ENCODE assay signal across 8 cellular contexts in genomic region chr5:74766887-74767578, GRCh38. TPM values are rescaled to one million over a fixed set of nuclear protein-coding genes. Genes with fewer than 3 reads are reported as not detected.
DNase-seq lines count a peak whose midpoint lies in the region; ATAC-seq and TF ChIP-seq lines count a peak whose summit lies in the region.

A gene with protein sequence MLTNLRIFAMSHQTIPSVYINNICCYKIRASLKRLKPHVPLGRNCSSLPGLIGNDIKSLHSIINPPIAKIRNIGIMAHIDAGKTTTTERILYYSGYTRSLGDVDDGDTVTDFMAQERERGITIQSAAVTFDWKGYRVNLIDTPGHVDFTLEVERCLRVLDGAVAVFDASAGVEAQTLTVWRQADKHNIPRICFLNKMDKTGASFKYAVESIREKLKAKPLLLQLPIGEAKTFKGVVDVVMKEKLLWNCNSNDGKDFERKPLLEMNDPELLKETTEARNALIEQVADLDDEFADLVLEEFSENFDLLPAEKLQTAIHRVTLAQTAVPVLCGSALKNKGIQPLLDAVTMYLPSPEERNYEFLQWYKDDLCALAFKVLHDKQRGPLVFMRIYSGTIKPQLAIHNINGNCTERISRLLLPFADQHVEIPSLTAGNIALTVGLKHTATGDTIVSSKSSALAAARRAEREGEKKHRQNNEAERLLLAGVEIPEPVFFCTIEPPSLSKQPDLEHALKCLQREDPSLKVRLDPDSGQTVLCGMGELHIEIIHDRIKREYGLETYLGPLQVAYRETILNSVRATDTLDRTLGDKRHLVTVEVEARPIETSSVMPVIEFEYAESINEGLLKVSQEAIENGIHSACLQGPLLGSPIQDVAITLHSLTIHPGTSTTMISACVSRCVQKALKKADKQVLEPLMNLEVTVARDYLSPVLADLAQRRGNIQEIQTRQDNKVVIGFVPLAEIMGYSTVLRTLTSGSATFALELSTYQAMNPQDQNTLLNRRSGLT (minus strand): TSS chr5:74767117. CDS start chr5:74763742, 3,375 bp downstream.
Gene NSA2 (plus strand): TSS chr5:74767249. CDS start chr5:74767361, 112 bp downstream.

- H3K23ac ChIP-seq in trophoblast cell (ENCODE audit: low read length): no peak within 1 kb of the TSS

- WGBS in trophoblast cell (ENCODE audit: extremely low coverage, insufficient coverage, insufficient read length): no CpG with 5 or more reads among the region's 50 CpGs
- 1% methylated on average over 43 of the region's 50 CpGs; no CpG with 5 or more reads in 1 of the 2 donors for WGBS in transverse colon (ENCODE audit: low coverage in 1 of 2), 2 donors

- peaks cover 33% of the 10 kb centered on the region for H3K4me1 ChIP-seq in adipocyte (ENCODE audit: control insufficient read depth, insufficient read depth, low read length)
- H3K4me1 ChIP-seq in cardiac muscle cell (ENCODE audit: low read depth): peaks cover 10% of the 10 kb centered on the region
- H3K4me1 ChIP-seq in trophoblast cell (ENCODE audit: control insufficient read depth in 1 of 2, insufficient read depth in 2 of 2, low read length in 2 of 2): peaks cover 5 to 8% of the 10 kb centered on the region in 2 experiments
- peaks cover 18 to 33% (median 23%) of the 10 kb centered on the region in 4 donors for H3K4me1 ChIP-seq in transverse colon

- TF ChIP-seq CTCF in GM12865 (IDR thresholded peaks at IDR 0.05; ENCODE audit: insufficient read depth, low read depth, low read length, missing control alignments) (no peak), cardiac muscle cell (IDR thresholded peaks at IDR 0.05; ENCODE audit: low read depth, low read length) (no peak), transverse colon (IDR thresholded peaks at IDR 0.05) (peak in 1 of 5 experiments; percentile 11)

- peak within 1 kb of the TSS; percentile 92 for H3K14ac ChIP-seq in trophoblast cell (ENCODE audit: low read length)

- peak within 1 kb of the TSS; percentile 85 for H4K91ac ChIP-seq in trophoblast cell (ENCODE audit: low read depth, low read length)

- in situ Hi-C loops in transverse colon (cut with MboI; ENCODE audit: low pct_ligation_motif_present in 1 of 4, low pct_unique_long_range_greater_than_20kb in 1 of 4, low sequenced_read_pairs in 3 of 4): no loop called here

- H4K8ac ChIP-seq in trophoblast cell (ENCODE audit: low read depth, low read length): peak within 1 kb of the TSS; percentile 99

- peak within 1 kb of the TSS; percentile 93 for H3K4ac ChIP-seq in trophoblast cell (ENCODE audit: low read depth, low read length)

- H3K4me2 ChIP-seq in trophoblast cell (ENCODE audit: low read length): peak within 1 kb of the TSS; percentile 89

- peaks cover 6% of the 10 kb centered on the region for H3K79me1 ChIP-seq in trophoblast cell (ENCODE audit: low read length)

- peak; percentile 40 for TF ChIP-seq POLR2A in transverse colon (IDR thresholded peaks at IDR 0.05)

- peak within 1 kb of the TSS; percentile 71 for H2BK5ac ChIP-seq in trophoblast cell (ENCODE audit: low read depth, low read length, poor library complexity)

- H3K4me3 ChIP-seq in GM12865 (ENCODE audit: low read depth, low read length) (peak within 1 kb of the TSS; percentile 94), adipocyte (ENCODE audit: low read length) (peak within 1 kb of the TSS; percentile 98), cardiac muscle cell (peak within 1 kb of the TSS; percentile 82), trophoblast cell (ENCODE audit: low read depth, low read length) (peak within 1 kb of the TSS; percentile 98), transverse colon (peak within 1 kb of the TSS; percentile 71 to 93 (median 84))

- H2BK12ac ChIP-seq in trophoblast cell (ENCODE audit: low read length): no peak within 1 kb of the TSS

- H3K27me3 ChIP-seq in adipocyte (replicated peaks; ENCODE audit: control insufficient read depth, insufficient read depth, low read length): no peaks in the 10 kb centered on the region
- no peaks in the 10 kb centered on the region for H3K27me3 ChIP-seq in cardiac muscle cell
- H3K27me3 ChIP-seq in trophoblast cell (ENCODE audit: insufficient read depth, low read length): no peaks in the 10 kb centered on the region
- no peaks in the 10 kb centered on the region for H3K27me3 ChIP-seq in transverse colon

- H2AFZ ChIP-seq in trophoblast cell (ENCODE audit: insufficient read depth, low read length, poor library complexity): peak within 1 kb of the TSS; percentile 98

- H3K79me2 ChIP-seq in trophoblast cell (ENCODE audit: control insufficient read depth, insufficient read depth, low read length, poor library complexity): peaks cover 12% of the 10 kb centered on the region

- intact Hi-C loops in transverse colon (cut with DNase I; ENCODE audit: low total_unique reads): no loop called here

- H3K27ac ChIP-seq in cardiac muscle cell (peak within 1 kb of the TSS; percentile 76), trophoblast cell (ENCODE audit: low read depth, low read length) (peak within 1 kb of the TSS; percentile 81), transverse colon (peak within 1 kb of the TSS; percentile 84 to 88 (median 87))

- ATAC-seq in HG02763 (IDR thresholded peaks at IDR 0.05; ENCODE audit: unreplicated experiment): peak; percentile 92

- H4K12ac ChIP-seq in trophoblast cell (ENCODE audit: low read depth, low read length): peak within 1 kb of the TSS; percentile 98

- DNase-seq in GM12865 (ENCODE audit: low read depth): peak; percentile 95
- DNase-seq in NCI-H1417 treated with DMSO at 0.1 percent for 48 hours (lab: John Stamatoyannopoulos, UW): peak; percentile 21
- peak; percentile 90 for DNase-seq in SW480 (ENCODE audit: low spot score)
- DNase-seq in adipocyte (ENCODE audit: low read depth): peak; percentile 98
- peak; percentile 95 to 96 for DNase-seq in cardiac muscle cell (ENCODE audit: low read depth in 1 of 2, low spot score in 1 of 2)
- DNase-seq in trophoblast cell: peak; percentile 94 to 98
- DNase-seq in transverse colon: peak; percentile 94

- TF ChIP-seq EP300 in transverse colon (IDR thresholded peaks at IDR 0.05; ENCODE audit: low read depth): no peak

- H3K18ac ChIP-seq in trophoblast cell (ENCODE audit: low read length): peak within 1 kb of the TSS; percentile 92

- H3K36me3 ChIP-seq in adipocyte (ENCODE audit: control insufficient read depth, insufficient read depth, low read length, severe bottlenecking) (peaks cover 34% of the 10 kb centered on the region), cardiac muscle cell (peaks cover 32% of the 10 kb centered on the region), trophoblast cell (ENCODE audit: control insufficient read depth in 1 of 2, insufficient read depth in 2 of 2, low read length in 2 of 2) (peaks cover 4 to 11% of the 10 kb centered on the region in 2 experiments), transverse colon (peaks cover 0 to 30% (median 13%) of the 10 kb centered on the region in 4 donors)

- H3K9ac ChIP-seq in adipocyte (ENCODE audit: low read length) (peak within 1 kb of the TSS; percentile 95), trophoblast cell (ENCODE audit: low read length) (peak within 1 kb of the TSS; percentile 85)

- H3K9me3 ChIP-seq in adipocyte (ENCODE audit: control insufficient read depth, low read length) (no peaks in the 10 kb centered on the region), cardiac muscle cell (ENCODE audit: low read depth) (no peaks in the 10 kb centered on the region), trophoblast cell (ENCODE audit: insufficient read depth, low read depth, low read length) (no peaks in the 10 kb centered on the region), transverse colon (no peaks in the 10 kb centered on the region)

- peak within 1 kb of the TSS; percentile 77 for H2BK120ac ChIP-seq in trophoblast cell (ENCODE audit: insufficient read depth, low read length, poor library complexity)

- peak within 1 kb of the TSS; percentile 93 for H2AK5ac ChIP-seq in trophoblast cell (ENCODE audit: low read length)

RNA-seq across cellular contexts. Expression of the first gene that starts in this region (rescaled TPM):
- total RNA-seq in cardiac muscle cell (55.7 and 59.6 TPM in 2 replicates), transverse colon (10 to 100 TPM; 19.3 to 27.0 (median 24.7) TPM)
- polyA plus RNA-seq in cardiac muscle cell: 50.0 and 50.9 TPM in 2 replicates
- polyA plus RNA-seq in trophoblast cell (2013): 16.2 TPM in 2 replicates

RNA-seq across cellular contexts. Expression of gene NSA2, which starts in this region (rescaled TPM):
- total RNA-seq in cardiac muscle cell (65.5 and 85.1 TPM in 2 replicates), transverse colon (10 to 100 TPM; 24.7 to 88.0 (median 37.4) TPM)
- 44.9 and 46.1 TPM in 2 replicates for polyA plus RNA-seq in cardiac muscle cell
- 74.3 and 78.4 TPM in 2 replicates for polyA plus RNA-seq in trophoblast cell (2013)

Comparison
In these comparisons a context has a peak if more than half of its experiments do, and no peak if none do; other contexts are left out.
1. Peak in every context shown above with its lines: DNase-seq, ATAC-seq, H3K4me3 ChIP-seq and H3K27ac ChIP-seq.
2. DNase-seq: peak in every context shown above with its lines; median percentile 98 in adipocyte; 96 in trophoblast cell; 96 in cardiac muscle cell; 95 in GM12865; 94 in transverse colon; 90 in SW480; 21 in NCI-H1417 treated with DMSO at 0.1 percent for 48 hours.